8 cellular contexts compared by ENCODE assay signal in the genomic region with DNA sequence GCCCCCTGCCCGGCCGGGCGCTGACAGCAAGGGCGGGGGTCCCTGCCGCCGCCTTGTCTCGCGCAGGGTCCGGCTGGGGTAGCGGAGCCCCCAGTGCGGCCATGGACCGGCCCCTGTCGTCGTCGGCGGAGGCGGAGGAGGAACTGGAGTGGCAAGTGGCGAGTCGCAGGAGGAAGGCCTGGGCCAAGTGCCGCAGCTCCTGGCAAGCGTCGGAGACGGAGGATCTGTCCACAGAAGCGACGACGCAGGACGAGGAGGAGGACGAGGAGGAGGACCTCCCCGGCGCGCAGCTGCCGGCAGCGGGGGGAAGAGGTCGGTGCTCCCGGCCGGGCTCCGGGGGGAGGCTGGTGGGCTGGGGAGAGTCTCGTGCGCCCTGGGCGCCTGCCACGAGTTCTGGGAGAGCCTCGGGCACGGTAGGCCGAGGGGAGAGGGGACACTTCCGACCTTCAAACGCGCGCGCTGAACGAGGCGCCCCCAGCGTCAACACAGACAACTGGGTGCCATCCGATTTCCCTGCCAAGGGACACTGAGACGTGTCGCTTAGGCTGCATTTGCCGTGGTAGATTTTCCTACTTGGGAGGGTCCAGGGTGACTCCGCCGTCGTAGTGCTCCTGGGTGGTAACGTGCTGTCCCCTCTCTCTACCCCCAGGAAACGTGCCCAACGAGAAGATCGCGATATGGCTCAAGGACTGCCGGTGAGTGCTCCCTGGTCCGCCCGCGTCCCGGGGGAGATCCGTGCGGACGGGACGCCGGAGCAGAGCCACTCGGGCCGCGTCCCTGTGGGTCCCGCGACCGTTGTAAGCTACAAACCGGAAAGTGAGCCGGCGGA. TPM values are rescaled to one million over a fixed set of nuclear protein-coding genes. Genes with fewer than 3 reads are reported as not detected.
DNase-seq lines count a peak whose midpoint lies in the region; ATAC-seq and TF ChIP-seq lines count a peak whose summit lies in the region.

No MANE protein-coding gene starts in this region.

- H3K9me3 ChIP-seq in HUES64 (ENCODE audit: insufficient read depth, low read depth, low read length) (no peaks in the 10 kb centered on the region), neuronal stem cell (replicated peaks in 1 of 2; ENCODE audit: control insufficient read depth in 2 of 2, insufficient read depth in 1 of 2, low read depth in 1 of 2, low read length in 2 of 2) (no peaks in the 10 kb centered on the region), testis (no peaks in the 10 kb centered on the region)

- peak overlapping the region; percentile 93 for H2AFZ ChIP-seq in neuronal stem cell (ENCODE audit: low read length)

- H3K4me3 ChIP-seq in HUES64 (ENCODE audit: low read length) (peak overlapping the region; percentile 89), neuronal stem cell (ENCODE audit: low read length in 2 of 2) (peak overlapping the region; percentile 86 to 87), testis (peak overlapping the region; percentile 89 to 95)

- H3K14ac ChIP-seq in neuronal stem cell (ENCODE audit: low read length), result no peak overlapping the region

- peak overlapping the region; percentile 41 for H2BK12ac ChIP-seq in neuronal stem cell (ENCODE audit: low read length)

- H2AK5ac ChIP-seq in neuronal stem cell (ENCODE audit: low read depth, low read length), result peak overlapping the region; percentile 70

- H3K18ac ChIP-seq in neuronal stem cell (ENCODE audit: low read length), result peak overlapping the region; percentile 99

- peaks cover 4% of the 10 kb centered on the region for H3K79me1 ChIP-seq in neuronal stem cell (ENCODE audit: low read depth, low read length)

- TF ChIP-seq POLR2A in Raji (IDR thresholded peaks at IDR 0.05; ENCODE audit: insufficient read depth, low read depth, low read length) (0 out of 2 replicates have a peak, but pooled peaks have one; percentile 13), testis (IDR thresholded peaks at IDR 0.05) (no peak)

- ATAC-seq in GM21526 (IDR thresholded peaks at IDR 0.05; ENCODE audit: low FRiP score, unreplicated experiment), result peak; percentile 58
- ATAC-seq in foreskin keratinocyte, result peak; percentile 60

- peak overlapping the region; percentile 84 for H3K4ac ChIP-seq in neuronal stem cell (ENCODE audit: low read length)

- peak overlapping the region; percentile 94 for H3K4me2 ChIP-seq in neuronal stem cell (ENCODE audit: insufficient read depth, low read length, poor library complexity, severe bottlenecking)

- H3K36me3 ChIP-seq in HUES64 (ENCODE audit: insufficient read depth, low read length) (peaks cover 3% of the 10 kb centered on the region; the same call in 1 of the 2 replicates), neuronal stem cell (replicated peaks in 1 of 2; ENCODE audit: control insufficient read depth in 2 of 2, insufficient read depth in 2 of 2, low read length in 2 of 2) (peaks cover 0 to 41% of the 10 kb centered on the region in 2 donors), testis (ENCODE audit: low read depth, missing control alignments) (no peaks in the 10 kb centered on the region)

- no peak overlapping the region for H4K91ac ChIP-seq in neuronal stem cell (ENCODE audit: low read depth, low read length, poor library complexity)

- peak overlapping the region; percentile 95 for H3K23ac ChIP-seq in neuronal stem cell (ENCODE audit: low read depth, low read length, poor library complexity)

- peak overlapping the region; percentile 94 for H2BK5ac ChIP-seq in neuronal stem cell (ENCODE audit: low read length)

- peak overlapping the region; percentile 9; the same call in 1 of the 2 replicates for H3K27ac ChIP-seq in HUES64 (ENCODE audit: low read depth, low read length)
- peak overlapping the region; percentile 99 for H3K27ac ChIP-seq in foreskin keratinocyte
- H3K27ac ChIP-seq in neuronal stem cell (replicated peaks; ENCODE audit: low read length), result peak overlapping the region; percentile 86
- H3K27ac ChIP-seq in testis, result peak overlapping the region; percentile 91 to 97

- under 1% methylated on average over 83 of the region's 83 CpGs for WGBS in HUES64
- no CpG with 5 or more reads among the region's 83 CpGs for WGBS in neuronal stem cell (ENCODE audit: extremely low coverage in 2 of 2, insufficient read length in 2 of 2, insufficient replicate concordance in 1 of 2), 2 donors
- WGBS in testis, 2 donors, result 0 to 1% methylated on average over 42 to 83 of the region's 83 CpGs

- H3K27me3 ChIP-seq in HUES64 (ENCODE audit: insufficient read depth, low read length) (peaks cover 33% of the 10 kb centered on the region), foreskin keratinocyte (no peaks in the 10 kb centered on the region), neuronal stem cell (ENCODE audit: control insufficient read depth in 3 of 3, insufficient read depth in 3 of 3, low read depth in 1 of 3, low read length in 3 of 3) (no peaks in the 10 kb centered on the region), testis (no peaks in the 10 kb centered on the region)

- H3K9ac ChIP-seq in HUES64 (ENCODE audit: low read depth, low read length), result peak overlapping the region; percentile 58
- H3K9ac ChIP-seq in neuronal stem cell (ENCODE audit: low read depth, low read length, poor library complexity), result peak overlapping the region; percentile 98

- H2BK120ac ChIP-seq in neuronal stem cell (ENCODE audit: low read depth, low read length), result no peak overlapping the region

- intact Hi-C loops in testis (cut with DNase I; ENCODE audit: low total_unique reads), result no loop called here

- H4K8ac ChIP-seq in neuronal stem cell (ENCODE audit: low read depth, low read length), result peak overlapping the region; percentile 43

- H2BK15ac ChIP-seq in neuronal stem cell (ENCODE audit: low read length), result peak overlapping the region; percentile 89

- peaks cover 12% of the 10 kb centered on the region for H3K4me1 ChIP-seq in HUES64 (ENCODE audit: insufficient read depth, low read length)
- H3K4me1 ChIP-seq in foreskin keratinocyte, result peaks cover 24% of the 10 kb centered on the region
- peaks cover 1 to 10% of the 10 kb centered on the region in 2 donors for H3K4me1 ChIP-seq in neuronal stem cell (ENCODE audit: control insufficient read depth in 2 of 2, insufficient read depth in 1 of 2, low read depth in 1 of 2, low read length in 2 of 2)
- peaks cover 7% of the 10 kb centered on the region for H3K4me1 ChIP-seq in testis

- DNase-seq in Daoy (ENCODE audit: low read depth) (peak; percentile 74), foreskin keratinocyte (peak; percentile 62 to 78), neuronal stem cell (ENCODE audit: low spot score) (peak; percentile 70), testis (peak; percentile 63)
- DNase-seq in activated effector memory CD4-positive, alpha-beta T cell treated with anti-CD3 and anti-CD28 coated beads, Interleukin-2, amount 50 U/mL, for 16 hours, result peak; percentile 84

- TF ChIP-seq CTCF in foreskin keratinocyte (conservative IDR thresholded peaks at IDR 0.05) (peak; percentile 24), testis (IDR thresholded peaks at IDR 0.05) (no peak)

RNA-seq across cellular contexts. Expression of a gene that starts 0.7 kb away (rescaled TPM):
- 76.5 and 93.2 TPM in 2 replicates for total RNA-seq in Daoy (2014; rRNA removed; shearing (Covaris generic))
- 15.1 TPM for polyA plus RNA-seq in HUES64 (2013, experiment 1 of 2)
- polyA plus RNA-seq in HUES64 (2013, experiment 2 of 2), result 35.0 TPM
- total RNA-seq in foreskin keratinocyte (176 and 193 TPM in 2 replicates), testis (100 to 1,000 TPM; 179 to 190 TPM)
- polyA plus RNA-seq in foreskin keratinocyte (52.5 and 58.9 TPM in 2 replicates), testis (ENCODE audit: insufficient read depth, low read depth, low replicate concordance) (93.3 TPM)
- polyA plus RNA-seq in neuronal stem cell (2013, experiment 1 of 2), result 17.1 TPM
- 18.2 TPM for polyA plus RNA-seq in neuronal stem cell (2013, experiment 2 of 2)

Comparison
In these comparisons a context has a peak if more than half of its experiments do, and no peak if none do; other contexts are left out.
1. Peak in every context shown above with its lines: DNase-seq, ATAC-seq, H3K4me3 ChIP-seq and H3K27ac ChIP-seq.
2. H3K27ac ChIP-seq: peak in every context shown above with its lines; median percentile 99 in foreskin keratinocyte; 94 in testis; 86 in neuronal stem cell; 9 in HUES64.